Comparison of ENCODE assay signal across 8 cellular contexts in the genomic region with DNA sequence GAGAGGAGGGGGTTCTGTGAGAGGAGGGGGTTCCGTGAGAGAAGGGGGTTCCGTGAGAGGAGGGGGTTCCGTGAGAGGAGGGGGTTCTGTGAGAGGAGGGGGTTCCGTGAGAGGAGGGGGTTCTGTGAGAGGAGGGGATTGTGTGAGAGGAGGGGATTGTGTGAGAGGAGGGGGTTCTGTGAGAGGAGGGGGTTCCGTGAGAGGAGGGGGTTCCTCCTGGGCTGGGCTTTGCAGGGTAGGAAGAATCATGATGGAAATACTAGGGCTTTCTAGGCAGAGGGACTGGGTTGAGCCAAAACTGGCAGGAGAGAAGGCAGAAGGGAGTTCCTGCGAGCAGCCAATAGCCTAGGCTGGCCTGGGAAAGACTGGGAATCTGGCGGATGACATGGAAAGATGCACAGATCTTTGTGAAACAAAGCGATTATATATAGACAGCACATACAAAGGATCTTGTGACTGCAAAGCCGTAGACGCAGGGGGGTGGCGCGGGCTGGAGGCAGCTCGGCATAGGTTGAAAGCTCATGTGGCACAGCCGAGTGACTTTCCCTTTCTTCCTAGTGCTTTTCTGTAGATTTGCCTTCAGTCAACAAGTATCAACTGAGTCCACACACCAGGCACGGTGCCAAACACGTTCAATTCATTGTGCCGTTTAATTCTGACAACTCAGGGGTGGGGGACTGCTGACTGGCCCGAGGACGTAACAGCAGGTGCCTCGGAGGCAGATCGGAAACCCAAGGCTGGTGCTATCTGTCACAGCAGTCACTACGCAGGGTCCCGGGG. TPM values are rescaled to one million over a fixed set of nuclear protein-coding genes. Genes with fewer than 3 reads are reported as not detected.
DNase-seq lines count a peak whose midpoint lies in the region; ATAC-seq and TF ChIP-seq lines count a peak whose summit lies in the region.

No MANE protein-coding gene starts in this region.

- in situ Hi-C loops in GM13977 (cut with MboI; ENCODE audit: low pct_unique_long_range_greater_than_20kb, low sequenced_read_pairs, unreplicated experiment): no loop called here

- peak; percentile 54 for DNase-seq in DMS153 treated with DMSO at 0.1 percent for 48 hours (lab: John Stamatoyannopoulos, UW; ENCODE audit: unreplicated experiment)
- peak; percentile 75 for DNase-seq in NCI-H2227 (lab: John Stamatoyannopoulos, UW; ENCODE audit: unreplicated experiment)
- DNase-seq in cerebellum (ENCODE audit: low spot score): peak; percentile 65
- DNase-seq in nucleus accumbens (lab: John Stamatoyannopoulos, UW): peak in 47 of 56 donors; percentile 6 to 82 (median 47)
- DNase-seq in stimulated activated CD4-positive, alpha-beta T cell treated with anti-CD3 and anti-CD28 coated beads, Interleukin-4, amount 100 ng/mL, for 4 hours: no peak
- DNase-seq in GM13977 (ENCODE audit: low spot score): no peak

- ATAC-seq in GM21529 (IDR thresholded peaks at IDR 0.05; ENCODE audit: unreplicated experiment): no peak
- ATAC-seq in HG02623 (IDR thresholded peaks at IDR 0.05; ENCODE audit: unreplicated experiment): no peak

- no peak for TF ChIP-seq CTCF in GM13977 (IDR thresholded peaks at IDR 0.05; ENCODE audit: extremely low read depth, insufficient read depth, missing control alignments)

RNA-seq across cellular contexts. Expression of a gene that starts 6.3 kb away (rescaled TPM):
- total RNA-seq in cerebellum: 19.1 TPM

RNA-seq across cellular contexts. Expression of a gene that starts 26.8 kb away (rescaled TPM):
- 2.4 TPM for total RNA-seq in cerebellum

RNA-seq across cellular contexts. Expression of a gene that starts 29.0 kb away (rescaled TPM):
- 3.2 TPM for total RNA-seq in cerebellum

Comparison
In these comparisons a context has a peak if more than half of its experiments do, and no peak if none do; other contexts are left out.
1. DNase-seq: peak in DMS153 treated with DMSO at 0.1 percent for 48 hours (single experiment), NCI-H2227 (single experiment), cerebellum (single experiment) and nucleus accumbens (47 of 56); none in stimulated activated CD4-positive, alpha-beta T cell treated with anti-CD3 and anti-CD28 coated beads, Interleukin-4, amount 100 ng/mL, for 4 hours (0 of 2) and GM13977 (single experiment).